In the genomic region with DNA sequence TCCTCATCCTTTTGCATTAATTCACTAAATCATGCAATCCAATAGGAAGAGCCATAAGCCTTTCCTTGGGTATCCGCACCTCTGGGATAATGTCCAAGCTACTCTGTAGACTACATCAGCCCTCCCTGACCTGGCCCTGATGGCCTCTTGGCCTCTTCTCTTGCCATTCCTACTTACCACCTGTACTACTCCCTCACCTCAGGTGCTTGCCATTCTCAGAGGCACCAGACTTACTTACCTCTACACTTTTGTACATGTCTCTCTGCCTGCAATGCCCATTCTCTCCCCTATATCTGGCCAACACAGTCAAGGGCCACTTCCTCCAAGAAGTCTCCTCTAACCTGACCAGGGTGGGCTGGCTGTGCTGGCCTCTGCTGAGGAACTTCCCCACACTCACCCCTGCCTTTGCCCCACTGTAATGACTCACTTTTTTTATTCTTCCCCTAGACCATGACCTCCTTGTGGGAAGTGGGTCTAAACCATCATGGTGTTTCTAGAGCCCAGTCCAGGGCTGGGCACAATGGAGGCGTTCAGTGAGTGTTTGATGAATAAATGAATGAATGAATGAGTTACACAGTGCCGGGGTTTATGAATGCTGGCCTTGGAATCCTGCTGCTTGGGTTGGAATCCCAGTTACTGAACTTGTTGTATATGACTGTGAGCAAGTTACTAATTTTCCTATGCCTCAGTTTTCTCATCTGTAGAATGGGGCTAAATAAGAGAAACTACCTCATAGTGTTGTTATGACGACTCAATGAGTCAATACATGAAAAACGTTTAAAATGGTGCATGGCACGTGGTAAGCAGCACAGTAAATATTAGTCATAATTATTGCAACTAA, we compare ENCODE assay signal across 19 cellular contexts.
"Had no signal": no experiment of that assay in that cellular context is flagged by ENCODE, and none has a peak within 500 bp of the region (broad histone marks: within the 10 kb centered on the region; RNA-seq: fewer than 3 reads in every experiment).

No MANE protein-coding gene starts in this region.

- H3K9ac ChIP-seq: parathyroid adenoma had no signal

- H3K27me3 ChIP-seq: cardiac muscle cell, spleen had no signal

- FAIRE-seq: islet of Langerhans had no signal

- H3K9me3 ChIP-seq: lower lobe of right lung, neutrophil, spleen had no signal

- H3K9me3 Mint-ChIP-seq: activated T-cell treated with anti-CD3 and anti-CD28 coated beads, Interleukin-2, amount 50 U/mL, for 72 hours; natural killer cell treated with Interleukin-12 subunit alpha and Interleukin-12 subunit beta and Interleukin-15 and Interleukin-18, amount 100 ng/mL, for 72 hours had no signal

- DNase-seq: activated gamma-delta T cell; activated T-cell treated with anti-CD3 and anti-CD28 coated beads, Interleukin-2, amount 50 U/mL, for 72 hours; amygdala; foreskin keratinocyte; glutamatergic neuron; hippocampal formation; left colon; lower lobe of right lung; spleen; stimulated activated naive CD4-positive, alpha-beta T cell; T-helper 1 cell; T-helper 9 cell had no signal

- H3K27ac ChIP-seq: cardiac muscle cell, epithelial cell of prostate, foreskin keratinocyte, lower lobe of right lung, neutrophil, parathyroid adenoma, spleen had no signal

- H2AFZ ChIP-seq: parathyroid adenoma had no signal

- H3K36me3 ChIP-seq: cardiac muscle cell, lower lobe of right lung, neutrophil, spleen had no signal

- H3K27ac Mint-ChIP-seq: activated naive CD8-positive, alpha-beta T cell; activated T-cell treated with anti-CD3 and anti-CD28 coated beads, Interleukin-2, amount 50 U/mL, for 72 hours; natural killer cell treated with Interleukin-12 subunit alpha and Interleukin-12 subunit beta and Interleukin-15 and Interleukin-18, amount 100 ng/mL, for 72 hours had no signal

- ATAC-seq: foreskin keratinocyte, left colon, lower lobe of right lung had no signal

- H3K4me1 ChIP-seq: foreskin keratinocyte, lower lobe of right lung, parathyroid adenoma, spleen had no signal

- H3K36me3 Mint-ChIP-seq: activated naive CD8-positive, alpha-beta T cell; natural killer cell treated with Interleukin-12 subunit alpha and Interleukin-12 subunit beta and Interleukin-15 and Interleukin-18, amount 100 ng/mL, for 72 hours had no signal

- H3K4me3 ChIP-seq: cardiac muscle cell, lower lobe of right lung, spleen had no signal

- H3K79me2 ChIP-seq: parathyroid adenoma had no signal
